Comparison of ENCODE assay signal across 9 cellular contexts in the genomic region with DNA sequence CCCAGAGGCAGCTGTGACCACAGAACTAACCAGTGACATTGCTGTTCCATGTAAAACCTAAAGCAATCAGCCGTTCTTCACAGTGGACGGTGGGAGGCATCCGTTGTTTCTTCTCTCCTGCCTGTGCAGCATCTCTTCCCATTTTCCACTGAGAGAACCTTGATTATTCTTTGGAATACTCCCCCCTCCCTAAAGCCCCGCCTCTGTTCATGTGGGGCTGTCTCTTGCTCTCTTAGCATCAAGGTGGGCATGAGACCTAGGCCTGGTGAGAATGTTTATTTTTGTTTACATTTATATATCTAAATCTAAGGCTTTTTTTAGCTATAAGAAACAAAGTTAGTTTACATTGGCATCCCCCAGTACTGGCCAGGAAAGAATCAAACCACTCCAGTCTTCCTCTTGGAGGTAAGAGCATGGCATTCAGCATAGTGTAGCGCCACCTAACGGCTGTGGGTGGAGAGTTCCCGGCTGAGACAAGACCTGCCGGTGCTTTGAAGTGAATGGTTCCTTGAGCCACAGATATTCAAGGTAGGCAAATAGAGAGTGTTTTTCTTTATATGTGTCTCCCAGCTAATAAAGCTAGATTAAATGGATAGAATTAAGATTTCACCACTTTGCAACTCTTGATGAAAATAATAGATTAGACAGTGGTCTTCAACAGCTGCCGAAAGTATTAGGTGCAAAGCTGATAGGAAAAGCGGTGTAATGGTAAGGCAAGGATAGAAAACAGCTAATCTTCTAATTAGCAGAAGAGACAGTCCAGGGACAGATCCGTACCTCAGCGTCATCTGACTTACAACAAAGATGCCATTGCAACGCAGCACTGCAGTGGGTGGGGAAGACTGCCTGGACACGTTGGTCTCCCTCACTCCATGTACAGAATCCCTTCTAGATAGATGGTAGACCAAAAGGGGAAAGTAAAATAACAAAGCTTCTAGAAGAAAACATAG.
DNase-seq lines count a peak whose midpoint lies in the region; ATAC-seq and TF ChIP-seq lines count a peak whose summit lies in the region.
"Had no signal": no experiment of that assay in that cellular context is flagged by ENCODE, and none has a peak within 500 bp of the region (broad histone marks: within the 10 kb centered on the region; RNA-seq: fewer than 3 reads in every experiment).

No MANE protein-coding gene starts in this region.

- CTCF ChIA-PET in activated naive CD4-positive, alpha-beta T cell treated with anti-CD3 and anti-CD28 coated beads, Interleukin-2, amount 10 ng/mL, durations not matched to agents 7 days and 5 days (lab: Charles Lee), result interaction anchor here (0.7 to 1.6 kb wide), 5 partner anchors 8 to 337 kb away, joined by 3 to 4 read pairs (median 4); no protein-coding TSS in a partner anchor
- CTCF ChIA-PET in CD8-positive, alpha-beta T cell (lab: Charles Lee), result no interaction called here

- H3K27me3 Mint-ChIP-seq in GM23338 (ENCODE audit: insufficient read depth, low read depth, poor library complexity), result peaks cover 6% of the 10 kb centered on the region
- H3K27me3 Mint-ChIP-seq in activated naive CD4-positive, alpha-beta T cell treated with anti-CD3 and anti-CD28 coated beads, Interleukin-2, amount 10 ng/mL, durations not matched to agents 7 days and 5 days, result no peaks in the 10 kb centered on the region
- H3K27me3 Mint-ChIP-seq in CD8-positive, alpha-beta T cell (ENCODE audit: low read depth), result no peaks in the 10 kb centered on the region

- DNase-seq in COLO668 (lab: John Stamatoyannopoulos, UW; ENCODE audit: unreplicated experiment) (peak; percentile 81), GM23338 (ENCODE audit: low spot score) (peak; percentile 93), NCI-H2196 (lab: John Stamatoyannopoulos, UW; ENCODE audit: unreplicated experiment) (peak; percentile 82), heart left ventricle (peak in 4 of 5 donors; percentile 47 to 67 (median 60)), pulmonary artery endothelial cell (ENCODE audit: low read depth, low spot score) (peak; percentile 15), T1000 (lab: John Stamatoyannopoulos, UW) (no peak)
- DNase-seq in activated naive CD4-positive, alpha-beta T cell treated with anti-CD3 and anti-CD28 coated beads, Interleukin-2, amount 10 ng/mL, durations not matched to agents 7 days and 5 days, result peak; percentile 48
- no peak for DNase-seq in CD8-positive, alpha-beta T cell

- H3K27me3 ChIP-seq in GM23338 (ENCODE audit: insufficient read depth) (no peaks in the 10 kb centered on the region), heart left ventricle (no peaks in the 10 kb centered on the region)
- no peaks in the 10 kb centered on the region for H3K27me3 ChIP-seq in CD8-positive, alpha-beta T cell (ENCODE audit: insufficient read depth, low read length)
- H3K27me3 ChIP-seq: neutrophil had no signal

- POLR2A ChIA-PET in CD8-positive, alpha-beta T cell (lab: Charles Lee), result no interaction called here

- H3K4me2 ChIP-seq in GM23338, result no peak overlapping the region

- H3K36me3 Mint-ChIP-seq in GM23338 (ENCODE audit: low read depth), result peaks cover 4% of the 10 kb centered on the region
- H3K36me3 Mint-ChIP-seq in activated naive CD4-positive, alpha-beta T cell treated with anti-CD3 and anti-CD28 coated beads, Interleukin-2, amount 10 ng/mL, durations not matched to agents 7 days and 5 days, result no peaks in the 10 kb centered on the region
- no peaks in the 10 kb centered on the region for H3K36me3 Mint-ChIP-seq in CD8-positive, alpha-beta T cell

- no peaks in the 10 kb centered on the region for H3K9me3 ChIP-seq in heart left ventricle
- no peaks in the 10 kb centered on the region for H3K9me3 ChIP-seq in CD8-positive, alpha-beta T cell (ENCODE audit: low read length)
- H3K9me3 ChIP-seq: neutrophil had no signal

- 63 to 69% (median 68%) methylated on average over 14 of the region's 14 CpGs for WGBS in heart left ventricle, 4 donors

- H3K4me3 ChIP-seq in GM23338 (no peak overlapping the region), heart left ventricle (no peak overlapping the region)
- H3K4me3 ChIP-seq in CD8-positive, alpha-beta T cell (ENCODE audit: low read depth, low read length), result no peak overlapping the region

- peak; percentile 95 to 100 for TF ChIP-seq CTCF in GM23338 (conservative IDR thresholded peaks at IDR 0.05; ENCODE audit: low read depth in 2 of 2)
- peak; percentile 56 to 84 (median 76) for TF ChIP-seq CTCF in heart left ventricle (IDR thresholded peaks at IDR 0.05)
- no peak for TF ChIP-seq CTCF in CD8-positive, alpha-beta T cell (IDR thresholded peaks at IDR 0.05)

- ATAC-seq in GM23338, result peak; percentile 98
- ATAC-seq in heart left ventricle, result peak; percentile 81 to 92 (median 84)
- ATAC-seq in CD8-positive, alpha-beta T cell, result no peak

- H3K9me2 ChIP-seq in GM23338 (ENCODE audit: insufficient read depth), result no peaks in the 10 kb centered on the region

- no peak for TF ChIP-seq POLR2A in heart left ventricle (IDR thresholded peaks at IDR 0.05)

- peaks cover 32% of the 10 kb centered on the region for H3K4me1 Mint-ChIP-seq in GM23338
- H3K4me1 Mint-ChIP-seq in activated naive CD4-positive, alpha-beta T cell treated with anti-CD3 and anti-CD28 coated beads, Interleukin-2, amount 10 ng/mL, durations not matched to agents 7 days and 5 days, result no peaks in the 10 kb centered on the region
- H3K4me1 Mint-ChIP-seq in CD8-positive, alpha-beta T cell (ENCODE audit: low read depth), result no peaks in the 10 kb centered on the region

- H3K27ac ChIP-seq in GM23338 (ENCODE audit: low read depth), result no peak overlapping the region
- H3K27ac ChIP-seq in heart left ventricle, result no peak overlapping the region
- no peak overlapping the region for H3K27ac ChIP-seq in CD8-positive, alpha-beta T cell (ENCODE audit: low read depth, low read length)
- H3K27ac ChIP-seq: neutrophil had no signal

- H2AFZ ChIP-seq in GM23338, result no peak overlapping the region

- H3K4me3 Mint-ChIP-seq in GM23338, result no peak overlapping the region
- no peak overlapping the region for H3K4me3 Mint-ChIP-seq in activated naive CD4-positive, alpha-beta T cell treated with anti-CD3 and anti-CD28 coated beads, Interleukin-2, amount 10 ng/mL, durations not matched to agents 7 days and 5 days
- no peak overlapping the region for H3K4me3 Mint-ChIP-seq in CD8-positive, alpha-beta T cell

- H3K4me1 ChIP-seq in GM23338 (ENCODE audit: insufficient read depth) (peaks cover 6% of the 10 kb centered on the region; the same call in 1 of the 2 replicates), heart left ventricle (peaks cover 0 to 4% (median 0%) of the 10 kb centered on the region in 12 donors)
- H3K4me1 ChIP-seq in CD8-positive, alpha-beta T cell (ENCODE audit: insufficient read depth, low read length), result no peaks in the 10 kb centered on the region

- H3K36me3 ChIP-seq in GM23338 (ENCODE audit: insufficient read depth) (no peaks in the 10 kb centered on the region), heart left ventricle (peaks cover 0 to 98% (median 64%) of the 10 kb centered on the region in 9 donors)
- H3K36me3 ChIP-seq in CD8-positive, alpha-beta T cell (ENCODE audit: insufficient read depth, low read length), result no peaks in the 10 kb centered on the region
- H3K36me3 ChIP-seq: neutrophil had no signal

- no peaks in the 10 kb centered on the region for H4K20me1 ChIP-seq in GM23338 (replicated peaks; ENCODE audit: insufficient read depth)

- 0 out of 3 replicates have a peak, but pooled peaks cover 3% of the 10 kb centered on the region for H3K9me3 Mint-ChIP-seq in GM23338
- H3K9me3 Mint-ChIP-seq in activated naive CD4-positive, alpha-beta T cell treated with anti-CD3 and anti-CD28 coated beads, Interleukin-2, amount 10 ng/mL, durations not matched to agents 7 days and 5 days, result no peaks in the 10 kb centered on the region
- H3K9me3 Mint-ChIP-seq in CD8-positive, alpha-beta T cell, result peaks cover 3% of the 10 kb centered on the region

- H3F3A ChIP-seq in GM23338 (replicated peaks; ENCODE audit: low read depth), result no peaks in the 10 kb centered on the region

- intact Hi-C loops in heart left ventricle (cut with DNase I), result loop anchor here in 9 of 10 donors (5.0 to 10.0 kb wide), 9 partner anchors 302 to 1165 kb away; no protein-coding TSS in a partner anchor
- intact Hi-C loops in CD8-positive, alpha-beta T cell (cut with DNase I, micrococcal nuclease), result no loop called here

- no peaks in the 10 kb centered on the region for H3K79me2 ChIP-seq in GM23338 (replicated peaks; ENCODE audit: insufficient read depth)

- H3K27ac Mint-ChIP-seq in GM23338, result no peak overlapping the region
- no peak overlapping the region for H3K27ac Mint-ChIP-seq in activated naive CD4-positive, alpha-beta T cell treated with anti-CD3 and anti-CD28 coated beads, Interleukin-2, amount 10 ng/mL, durations not matched to agents 7 days and 5 days
- H3K27ac Mint-ChIP-seq in CD8-positive, alpha-beta T cell, result no peak overlapping the region

TF ChIP-seq in GM23338, 12 proteins besides CTCF, POLR2A, EP300 and RAD21 (continues in another document):
- TF ChIP-seq CREB1 (CRISPR knock-in tag; IDR thresholded peaks at IDR 0.05; ENCODE audit: low read depth) (no peak), POLR2AphosphoS5 (IDR thresholded peaks at IDR 0.05; ENCODE audit: low read depth) (no peak), ZNF331 (CRISPR knock-in tag; IDR thresholded peaks at IDR 0.05; ENCODE audit: low read depth) (no peak), NANOG (IDR thresholded peaks at IDR 0.05; ENCODE audit: borderline replicate concordance) (no peak)
- TF ChIP-seq, protein P1, sequence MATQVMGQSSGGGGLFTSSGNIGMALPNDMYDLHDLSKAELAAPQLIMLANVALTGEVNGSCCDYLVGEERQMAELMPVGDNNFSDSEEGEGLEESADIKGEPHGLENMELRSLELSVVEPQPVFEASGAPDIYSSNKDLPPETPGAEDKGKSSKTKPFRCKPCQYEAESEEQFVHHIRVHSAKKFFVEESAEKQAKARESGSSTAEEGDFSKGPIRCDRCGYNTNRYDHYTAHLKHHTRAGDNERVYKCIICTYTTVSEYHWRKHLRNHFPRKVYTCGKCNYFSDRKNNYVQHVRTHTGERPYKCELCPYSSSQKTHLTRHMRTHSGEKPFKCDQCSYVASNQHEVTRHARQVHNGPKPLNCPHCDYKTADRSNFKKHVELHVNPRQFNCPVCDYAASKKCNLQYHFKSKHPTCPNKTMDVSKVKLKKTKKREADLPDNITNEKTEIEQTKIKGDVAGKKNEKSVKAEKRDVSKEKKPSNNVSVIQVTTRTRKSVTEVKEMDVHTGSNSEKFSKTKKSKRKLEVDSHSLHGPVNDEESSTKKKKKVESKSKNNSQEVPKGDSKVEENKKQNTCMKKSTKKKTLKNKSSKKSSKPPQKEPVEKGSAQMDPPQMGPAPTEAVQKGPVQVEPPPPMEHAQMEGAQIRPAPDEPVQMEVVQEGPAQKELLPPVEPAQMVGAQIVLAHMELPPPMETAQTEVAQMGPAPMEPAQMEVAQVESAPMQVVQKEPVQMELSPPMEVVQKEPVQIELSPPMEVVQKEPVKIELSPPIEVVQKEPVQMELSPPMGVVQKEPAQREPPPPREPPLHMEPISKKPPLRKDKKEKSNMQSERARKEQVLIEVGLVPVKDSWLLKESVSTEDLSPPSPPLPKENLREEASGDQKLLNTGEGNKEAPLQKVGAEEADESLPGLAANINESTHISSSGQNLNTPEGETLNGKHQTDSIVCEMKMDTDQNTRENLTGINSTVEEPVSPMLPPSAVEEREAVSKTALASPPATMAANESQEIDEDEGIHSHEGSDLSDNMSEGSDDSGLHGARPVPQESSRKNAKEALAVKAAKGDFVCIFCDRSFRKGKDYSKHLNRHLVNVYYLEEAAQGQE (IDR thresholded peaks at IDR 0.05; ENCODE audit: unreplicated experiment), result no peak

Comparison
In these comparisons a context has a peak if more than half of its experiments do, and no peak if none do; other contexts are left out.
1. DNase-seq: peak in COLO668 (single experiment), GM23338 (single experiment), NCI-H2196 (single experiment), activated naive CD4-positive, alpha-beta T cell treated with anti-CD3 and anti-CD28 coated beads, Interleukin-2, amount 10 ng/mL, durations not matched to agents 7 days and 5 days (single experiment), heart left ventricle (4 of 5) and pulmonary artery endothelial cell (single experiment); none in CD8-positive, alpha-beta T cell (0 of 7) and T1000 (single experiment).
2. intact Hi-C loops: an anchor here in heart left ventricle (5.0 to 10.0 kb wide); none called in CD8-positive, alpha-beta T cell.